Comparison of ENCODE assay signal across 10 cellular contexts in the genomic region with DNA sequence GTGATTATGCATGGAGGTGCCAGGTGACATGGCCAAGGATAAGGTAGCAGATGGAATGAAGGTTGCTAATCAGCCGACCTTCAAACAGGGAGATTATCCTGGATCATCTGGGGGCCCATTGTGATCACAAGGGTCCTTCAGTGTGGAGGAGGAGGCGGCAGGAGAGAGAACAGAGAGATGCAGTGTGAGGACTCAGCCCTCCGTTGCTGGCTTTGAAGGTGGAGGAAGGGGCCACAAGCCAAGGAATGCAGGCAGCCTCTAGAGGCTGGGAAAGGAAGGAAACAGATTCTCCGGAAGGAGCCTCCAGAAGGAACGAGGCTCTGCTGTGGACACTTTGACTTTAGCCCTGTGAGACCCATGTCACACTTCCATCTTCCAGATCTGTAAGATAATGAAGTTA. TPM values are rescaled to one million over a fixed set of nuclear protein-coding genes. Genes with fewer than 3 reads are reported as not detected.
DNase-seq lines count a peak whose midpoint lies in the region; ATAC-seq and TF ChIP-seq lines count a peak whose summit lies in the region.
"Had no signal": no experiment of that assay in that cellular context is flagged by ENCODE, and none has a peak within 500 bp of the region (broad histone marks: within the 10 kb centered on the region; RNA-seq: fewer than 3 reads in every experiment).

No MANE protein-coding gene starts in this region.

- peak overlapping the region; percentile 76 for H3K4me3 Mint-ChIP-seq in CD4-positive, alpha-beta T cell
- peak overlapping the region; percentile 65 for H3K4me3 Mint-ChIP-seq in activated T-helper 1 cell treated with anti-CD3 and anti-CD28 coated beads, Interleukin-12 subunit alpha, Interleukin-12 subunit beta, Interleukin-2, Interleukin-4 antibody, amounts not matched to agents 30 ng/mL and 10 ng/mL and 1 ng/mL, durations not matched to agents 14 hours and 24 hours and 36 hours
- H3K4me3 Mint-ChIP-seq in natural killer cell treated with Interleukin-12 subunit alpha and Interleukin-12 subunit beta and Interleukin-15 and Interleukin-18, amount 100 ng/mL, for 72 hours, result peak overlapping the region; percentile 4

- POLR2A ChIA-PET in CD4-positive, alpha-beta T cell (lab: Charles Lee), result interaction anchor here (0.7 to 12.6 kb wide), 13 partner anchors 8 to 71 kb away, joined by 3 to 253 read pairs (median 6); partner anchors contain the start of gene EEIG1

- H3K36me3 ChIP-seq in MG63, result no peaks in the 10 kb centered on the region
- H3K36me3 ChIP-seq: heart right ventricle, lower lobe of right lung had no signal

- no peak for TF ChIP-seq CTCF in CD4-positive, alpha-beta T cell (IDR thresholded peaks at IDR 0.05)

- CTCF ChIA-PET in CD4-positive, alpha-beta T cell (lab: Charles Lee), result interaction anchor here (1.3 to 2.8 kb wide), 4 partner anchors 19 to 52 kb away, joined by 4 to 14 read pairs (median 6); no protein-coding TSS in a partner anchor

- H3K9me3 Mint-ChIP-seq in CD4-positive, alpha-beta T cell, result peaks cover 3% of the 10 kb centered on the region
- peaks cover 9% of the 10 kb centered on the region for H3K9me3 Mint-ChIP-seq in activated T-helper 1 cell treated with anti-CD3 and anti-CD28 coated beads, Interleukin-12 subunit alpha, Interleukin-12 subunit beta, Interleukin-2, Interleukin-4 antibody, amounts not matched to agents 30 ng/mL and 10 ng/mL and 1 ng/mL, durations not matched to agents 14 hours and 24 hours and 36 hours
- no peaks in the 10 kb centered on the region for H3K9me3 Mint-ChIP-seq in natural killer cell treated with Interleukin-12 subunit alpha and Interleukin-12 subunit beta and Interleukin-15 and Interleukin-18, amount 100 ng/mL, for 72 hours

- H3K36me3 Mint-ChIP-seq in CD4-positive, alpha-beta T cell (ENCODE audit: low read depth), result peaks cover 4% of the 10 kb centered on the region
- H3K36me3 Mint-ChIP-seq in activated T-helper 1 cell treated with anti-CD3 and anti-CD28 coated beads, Interleukin-12 subunit alpha, Interleukin-12 subunit beta, Interleukin-2, Interleukin-4 antibody, amounts not matched to agents 30 ng/mL and 10 ng/mL and 1 ng/mL, durations not matched to agents 14 hours and 24 hours and 36 hours (ENCODE audit: low read depth), result peaks cover 6% of the 10 kb centered on the region
- no peaks in the 10 kb centered on the region for H3K36me3 Mint-ChIP-seq in natural killer cell treated with Interleukin-12 subunit alpha and Interleukin-12 subunit beta and Interleukin-15 and Interleukin-18, amount 100 ng/mL, for 72 hours

- peaks cover 79% of the 10 kb centered on the region for H3K4me1 Mint-ChIP-seq in CD4-positive, alpha-beta T cell (ENCODE audit: low read depth)
- peaks cover 29% of the 10 kb centered on the region for H3K4me1 Mint-ChIP-seq in activated T-helper 1 cell treated with anti-CD3 and anti-CD28 coated beads, Interleukin-12 subunit alpha, Interleukin-12 subunit beta, Interleukin-2, Interleukin-4 antibody, amounts not matched to agents 30 ng/mL and 10 ng/mL and 1 ng/mL, durations not matched to agents 14 hours and 24 hours and 36 hours (ENCODE audit: low read depth)
- H3K4me1 Mint-ChIP-seq in natural killer cell treated with Interleukin-12 subunit alpha and Interleukin-12 subunit beta and Interleukin-15 and Interleukin-18, amount 100 ng/mL, for 72 hours (ENCODE audit: low read depth in 2 of 2), result peaks cover 9 to 10% of the 10 kb centered on the region in 2 donors

- peak overlapping the region; percentile 97 for H3K27ac ChIP-seq in CD4-positive, alpha-beta T cell (ENCODE audit: low read depth, low read length)

- no peak for DNase-seq in CD4-positive, alpha-beta T cell
- no peak for DNase-seq in activated T-helper 1 cell treated with anti-CD3 and anti-CD28 coated beads, Interleukin-12 subunit alpha, Interleukin-12 subunit beta, Interleukin-2, Interleukin-4 antibody, amounts not matched to agents 30 ng/mL and 10 ng/mL and 1 ng/mL, durations not matched to agents 14 hours and 24 hours and 36 hours (ENCODE audit: low spot score)
- no peak for DNase-seq in natural killer cell treated with Interleukin-12 subunit alpha and Interleukin-12 subunit beta and Interleukin-15 and Interleukin-18, amount 100 ng/mL, for 72 hours (ENCODE audit: low spot score)
- DNase-seq in middle frontal gyrus (ENCODE audit: extremely low spot score, low spot score) (no peak), MG63 (no peak), glomerular visceral epithelial cell (ENCODE audit: extremely low spot score) (no peak), GDM1 (lab: John Stamatoyannopoulos, UW) (no peak)

- ATAC-seq in CD4-positive, alpha-beta T cell (ENCODE audit: poor library complexity), result peak; percentile 10
- ATAC-seq in HG03135 (IDR thresholded peaks at IDR 0.05; ENCODE audit: unreplicated experiment), result peak; percentile 9
- no peak for ATAC-seq in natural killer cell treated with Interleukin-12 subunit alpha and Interleukin-12 subunit beta and Interleukin-15 and Interleukin-18, amount 100 ng/mL, for 72 hours

- intact Hi-C loops in CD4-positive, alpha-beta T cell (cut with DNase I, micrococcal nuclease), result no loop called here
- intact Hi-C loops in activated T-helper 1 cell treated with anti-CD3 and anti-CD28 coated beads, Interleukin-12 subunit alpha, Interleukin-12 subunit beta, Interleukin-2, Interleukin-4 antibody, amounts not matched to agents 30 ng/mL and 10 ng/mL and 1 ng/mL, durations not matched to agents 14 hours and 24 hours and 36 hours (cut with micrococcal nuclease), result no loop called here

- H3K4me3 ChIP-seq in MG63, result no peak overlapping the region
- H3K4me3 ChIP-seq: heart right ventricle, lower lobe of right lung had no signal

- H3K27me3 ChIP-seq in CD4-positive, alpha-beta T cell (ENCODE audit: control insufficient read depth, insufficient read depth, low read length), result no peaks in the 10 kb centered on the region
- H3K27me3 ChIP-seq in MG63, result no peaks in the 10 kb centered on the region
- H3K27me3 ChIP-seq: heart right ventricle had no signal

- H3K27ac Mint-ChIP-seq in CD4-positive, alpha-beta T cell, result peak overlapping the region; percentile 96
- H3K27ac Mint-ChIP-seq in activated T-helper 1 cell treated with anti-CD3 and anti-CD28 coated beads, Interleukin-12 subunit alpha, Interleukin-12 subunit beta, Interleukin-2, Interleukin-4 antibody, amounts not matched to agents 30 ng/mL and 10 ng/mL and 1 ng/mL, durations not matched to agents 14 hours and 24 hours and 36 hours, result peak overlapping the region; percentile 93
- peak overlapping the region; percentile 61 to 89 for H3K27ac Mint-ChIP-seq in natural killer cell treated with Interleukin-12 subunit alpha and Interleukin-12 subunit beta and Interleukin-15 and Interleukin-18, amount 100 ng/mL, for 72 hours

- no peaks in the 10 kb centered on the region for H3K9me3 ChIP-seq in CD4-positive, alpha-beta T cell (ENCODE audit: control insufficient read depth, low read length)
- no peaks in the 10 kb centered on the region for H3K9me3 ChIP-seq in MG63
- H3K9me3 ChIP-seq: lower lobe of right lung had no signal

- H3K27me3 Mint-ChIP-seq in CD4-positive, alpha-beta T cell, result no peaks in the 10 kb centered on the region
- H3K27me3 Mint-ChIP-seq in activated T-helper 1 cell treated with anti-CD3 and anti-CD28 coated beads, Interleukin-12 subunit alpha, Interleukin-12 subunit beta, Interleukin-2, Interleukin-4 antibody, amounts not matched to agents 30 ng/mL and 10 ng/mL and 1 ng/mL, durations not matched to agents 14 hours and 24 hours and 36 hours (ENCODE audit: insufficient read depth), result peaks cover 3% of the 10 kb centered on the region
- H3K27me3 Mint-ChIP-seq in natural killer cell treated with Interleukin-12 subunit alpha and Interleukin-12 subunit beta and Interleukin-15 and Interleukin-18, amount 100 ng/mL, for 72 hours, result no peaks in the 10 kb centered on the region

RNA-seq across cellular contexts. Expression of gene EEIG1, which starts 27.4 kb away (rescaled TPM):
- total RNA-seq in CD4-positive, alpha-beta T cell, result 100 to 1,000 TPM; 440 to 463 TPM
- 39.8 and 43.4 TPM in 2 replicates for total RNA-seq in activated T-helper 1 cell treated with anti-CD3 and anti-CD28 coated beads, Interleukin-12 subunit alpha, Interleukin-12 subunit beta, Interleukin-2, Interleukin-4 antibody, amounts not matched to agents 30 ng/mL and 10 ng/mL and 1 ng/mL, durations not matched to agents 14 hours and 24 hours and 36 hours
- 10 to 100 TPM in 1 of 2 donors, 1 to 10 TPM in 1; 8.2 to 16.4 TPM for total RNA-seq in natural killer cell treated with Interleukin-12 subunit alpha and Interleukin-12 subunit beta and Interleukin-15 and Interleukin-18, amount 100 ng/mL, for 72 hours
- total RNA-seq in MG63 (2014; rRNA removed; shearing (Covaris generic); ENCODE audit: low replicate concordance), result 10.3 and 11.8 TPM in 2 replicates

RNA-seq across cellular contexts. Expression of gene NAIF1, which starts 58.9 kb away (rescaled TPM):
- total RNA-seq in CD4-positive, alpha-beta T cell, result 10 to 100 TPM; 11.5 to 16.8 TPM
- 11.5 and 12.2 TPM in 2 replicates for total RNA-seq in activated T-helper 1 cell treated with anti-CD3 and anti-CD28 coated beads, Interleukin-12 subunit alpha, Interleukin-12 subunit beta, Interleukin-2, Interleukin-4 antibody, amounts not matched to agents 30 ng/mL and 10 ng/mL and 1 ng/mL, durations not matched to agents 14 hours and 24 hours and 36 hours
- 10 to 100 TPM; 15.7 to 16.4 TPM for total RNA-seq in natural killer cell treated with Interleukin-12 subunit alpha and Interleukin-12 subunit beta and Interleukin-15 and Interleukin-18, amount 100 ng/mL, for 72 hours
- 6.4 and 10.7 TPM in 2 replicates for total RNA-seq in MG63 (2014; rRNA removed; shearing (Covaris generic); ENCODE audit: low replicate concordance)

RNA-seq across cellular contexts. Expression of gene SLC25A25, which starts 59.9 kb away (rescaled TPM):
- 10 to 100 TPM; 16.9 to 17.7 TPM for total RNA-seq in CD4-positive, alpha-beta T cell
- 13.4 and 13.5 TPM in 2 replicates for total RNA-seq in activated T-helper 1 cell treated with anti-CD3 and anti-CD28 coated beads, Interleukin-12 subunit alpha, Interleukin-12 subunit beta, Interleukin-2, Interleukin-4 antibody, amounts not matched to agents 30 ng/mL and 10 ng/mL and 1 ng/mL, durations not matched to agents 14 hours and 24 hours and 36 hours
- total RNA-seq in natural killer cell treated with Interleukin-12 subunit alpha and Interleukin-12 subunit beta and Interleukin-15 and Interleukin-18, amount 100 ng/mL, for 72 hours, result 10 to 100 TPM; 15.0 to 23.2 TPM
- 7.4 and 8.7 TPM in 2 replicates for total RNA-seq in MG63 (2014; rRNA removed; shearing (Covaris generic); ENCODE audit: low replicate concordance)

Comparison
In these comparisons a context has a peak if more than half of its experiments do, and no peak if none do; other contexts are left out.
1. ATAC-seq: peak in CD4-positive, alpha-beta T cell (single experiment) and HG03135 (single experiment); none in natural killer cell treated with Interleukin-12 subunit alpha and Interleukin-12 subunit beta and Interleukin-15 and Interleukin-18, amount 100 ng/mL, for 72 hours (0 of 2).
2. H3K4me3 Mint-ChIP-seq: peak in every context shown above with its lines; median percentile 76 in CD4-positive, alpha-beta T cell; 65 in activated T-helper 1 cell treated with anti-CD3 and anti-CD28 coated beads, Interleukin-12 subunit alpha, Interleukin-12 subunit beta, Interleukin-2, Interleukin-4 antibody, amounts not matched to agents 30 ng/mL and 10 ng/mL and 1 ng/mL, durations not matched to agents 14 hours and 24 hours and 36 hours; 4 in natural killer cell treated with Interleukin-12 subunit alpha and Interleukin-12 subunit beta and Interleukin-15 and Interleukin-18, amount 100 ng/mL, for 72 hours.
3. Peak in every context shown above with its lines, with median percentiles within 50 percentile points of each other: H3K27ac Mint-ChIP-seq.